16 cellular contexts compared by ENCODE assay signal in genomic region chr16:31025344-31025743, GRCh38.
"Had no signal": no experiment of that assay in that cellular context is flagged by ENCODE, and none has a peak within 500 bp of the region (broad histone marks: within the 10 kb centered on the region; RNA-seq: fewer than 3 reads in every experiment).

No MANE protein-coding gene starts in this region.

- H3K4me3 Mint-ChIP-seq: activated CD8-positive, alpha-beta memory T cell treated with anti-CD3 and anti-CD28 coated beads, Interleukin-2, amount 10 ng/mL, durations not matched to agents 7 days and 5 days; activated naive CD8-positive, alpha-beta T cell treated with anti-CD3 and anti-CD28 coated beads for 36 hours; naive thymus-derived CD8-positive, alpha-beta T cell; T-cell had no signal

- H3K4me1 ChIP-seq: breast epithelium, pancreas, vagina had no signal

- H3K4me3 ChIP-seq: breast epithelium, dorsolateral prefrontal cortex, lung, pancreas, vagina had no signal

- H3K27ac Mint-ChIP-seq: activated CD8-positive, alpha-beta memory T cell treated with anti-CD3 and anti-CD28 coated beads, Interleukin-2, amount 10 ng/mL, durations not matched to agents 7 days and 5 days; activated naive CD8-positive, alpha-beta T cell treated with anti-CD3 and anti-CD28 coated beads for 36 hours; T-cell had no signal

- H3K27me3 ChIP-seq: breast epithelium, dorsolateral prefrontal cortex, pancreas, vagina had no signal

- DNase-seq: activated CD8-positive, alpha-beta memory T cell treated with anti-CD3 and anti-CD28 coated beads, Interleukin-2, amount 10 ng/mL, durations not matched to agents 7 days and 5 days; activated gamma-delta T cell treated with Interleukin-2 at 50 U/mL for 16 hours; activated naive CD8-positive, alpha-beta T cell treated with anti-CD3 and anti-CD28 coated beads for 36 hours; activated T-cell treated with anti-CD3 and anti-CD28 coated beads, Interleukin-2, amount 50 U/mL, for 48 hours; anterior cingulate cortex; dorsolateral prefrontal cortex; hypothalamus; kidney glomerular epithelial cell; naive thymus-derived CD8-positive, alpha-beta T cell; pancreas; stimulated activated CD4-positive, alpha-beta T cell treated with anti-CD3 and anti-CD28 coated beads, Interleukin-15, amount 100 ng/mL, for 24 hours; stimulated activated CD4-positive, alpha-beta T cell treated with anti-CD3 and anti-CD28 coated beads, Interleukin-4, amount 100 ng/mL, for 4 hours; T-cell had no signal

- H3K9me3 Mint-ChIP-seq: activated naive CD8-positive, alpha-beta T cell treated with anti-CD3 and anti-CD28 coated beads for 36 hours; naive thymus-derived CD8-positive, alpha-beta T cell; T-cell had no signal

- H3K9me3 ChIP-seq: breast epithelium, pancreas, vagina had no signal

- H3K27me3 Mint-ChIP-seq: activated CD8-positive, alpha-beta memory T cell treated with anti-CD3 and anti-CD28 coated beads, Interleukin-2, amount 10 ng/mL, durations not matched to agents 7 days and 5 days; activated naive CD8-positive, alpha-beta T cell treated with anti-CD3 and anti-CD28 coated beads for 36 hours; naive thymus-derived CD8-positive, alpha-beta T cell; T-cell had no signal

- H3K4me1 Mint-ChIP-seq: T-cell had no signal

- H3K36me3 Mint-ChIP-seq: activated CD8-positive, alpha-beta memory T cell treated with anti-CD3 and anti-CD28 coated beads, Interleukin-2, amount 10 ng/mL, durations not matched to agents 7 days and 5 days; activated naive CD8-positive, alpha-beta T cell treated with anti-CD3 and anti-CD28 coated beads for 36 hours; naive thymus-derived CD8-positive, alpha-beta T cell; T-cell had no signal

- H3K36me3 ChIP-seq: breast epithelium, pancreas, vagina had no signal

- ATAC-seq: naive thymus-derived CD8-positive, alpha-beta T cell; T-cell had no signal

- H3K27ac ChIP-seq: pancreas, vagina had no signal

- FAIRE-seq: pancreas had no signal
